Comparison of ENCODE assay signal across 14 cellular contexts in genomic region chr1:208179850-208180416, GRCh38.
DNase-seq lines count a peak whose midpoint lies in the region; ATAC-seq and TF ChIP-seq lines count a peak whose summit lies in the region.
"Had no signal": no experiment of that assay in that cellular context is flagged by ENCODE, and none has a peak within 500 bp of the region (broad histone marks: within the 10 kb centered on the region; RNA-seq: fewer than 3 reads in every experiment).

No MANE protein-coding gene starts in this region.

- 59 to 66% methylated on average over 7 of the region's 7 CpGs for WGBS in heart right ventricle, 2 donors
- 65 to 68% methylated on average over 7 of the region's 7 CpGs for WGBS in upper lobe of left lung, 2 donors

- H3K27me3 ChIP-seq in heart right ventricle (no peaks in the 10 kb centered on the region), right atrium auricular region (no peaks in the 10 kb centered on the region), lower lobe of right lung (ENCODE audit: low read depth) (no peaks in the 10 kb centered on the region), upper lobe of left lung (no peaks in the 10 kb centered on the region)
- H3K27me3 ChIP-seq: foreskin keratinocyte had no signal

- DNase-seq in heart right ventricle: no peak
- DNase-seq in right atrium auricular region (ENCODE audit: low spot score): no peak
- DNase-seq in SK-MEL-5 (ENCODE audit: low read depth, low spot score): peak; percentile 26
- no peak for DNase-seq in lower lobe of right lung
- DNase-seq in upper lobe of left lung: no peak
- DNase-seq in KBM-7: no peak
- DNase-seq in AG20443 (ENCODE audit: low spot score): no peak
- DNase-seq: activated CD4-positive, alpha-beta T cell treated with anti-CD3 and anti-CD28 coated beads, Interleukin-2, amount 50 U/mL, for 1 hour; activated naive CD4-positive, alpha-beta T cell treated with anti-CD3 and anti-CD28 coated beads, Interleukin-2, amount 10 ng/mL, durations not matched to agents 7 days and 5 days; foreskin keratinocyte had no signal

- peaks cover 30 to 93% (median 66%) of the 10 kb centered on the region in 9 donors for H3K4me1 ChIP-seq in heart right ventricle
- H3K4me1 ChIP-seq in right atrium auricular region: peaks cover 0 to 77% of the 10 kb centered on the region in 2 donors
- H3K4me1 ChIP-seq in lower lobe of right lung: peaks cover 67% of the 10 kb centered on the region
- H3K4me1 ChIP-seq in upper lobe of left lung: peaks cover 76 to 80% (median 78%) of the 10 kb centered on the region in 4 donors

- no peaks in the 10 kb centered on the region for H3K36me3 ChIP-seq in heart right ventricle
- H3K36me3 ChIP-seq in right atrium auricular region: no peaks in the 10 kb centered on the region
- peaks cover 4% of the 10 kb centered on the region for H3K36me3 ChIP-seq in lower lobe of right lung
- H3K36me3 ChIP-seq in upper lobe of left lung: no peaks in the 10 kb centered on the region

- intact Hi-C loops in heart right ventricle (cut with DNase I) (loop anchor here in 2 of 10 donors (2.0 to 10.0 kb wide), 2 partner anchors 21 to 55 kb away; no protein-coding TSS in a partner anchor), lower lobe of right lung (cut with DNase I) (no loop called here)

- H3K9me3 ChIP-seq in heart right ventricle: no peaks in the 10 kb centered on the region
- no peaks in the 10 kb centered on the region for H3K9me3 ChIP-seq in right atrium auricular region
- no peaks in the 10 kb centered on the region for H3K9me3 ChIP-seq in lower lobe of right lung
- H3K9me3 ChIP-seq in upper lobe of left lung: no peaks in the 10 kb centered on the region

- ATAC-seq in heart right ventricle (peak in 6 of 8 donors; percentile 4 to 59 (median 40)), lower lobe of right lung (no peak), upper lobe of left lung (ENCODE audit: low FRiP score in 2 of 2) (no peak), GM21515 (IDR thresholded peaks at IDR 0.05; ENCODE audit: unreplicated experiment) (no peak)
- ATAC-seq: foreskin keratinocyte, HCT116, Panc1 had no signal

- TF ChIP-seq EP300 in upper lobe of left lung (IDR thresholded peaks at IDR 0.05): no peak

- TF ChIP-seq CTCF in heart right ventricle (IDR thresholded peaks at IDR 0.05) (no peak), right atrium auricular region (IDR thresholded peaks at IDR 0.05) (no peak), lower lobe of right lung (IDR thresholded peaks at IDR 0.05) (no peak), upper lobe of left lung (IDR thresholded peaks at IDR 0.05) (no peak)

- in situ Hi-C loops in SK-MEL-5 (cut with HindIII; ENCODE audit: low pct_unique_long_range_greater_than_20kb, low sequenced_read_pairs): no loop called here
- in situ Hi-C loops in KBM-7 (cut with MboI; ENCODE audit: low pct_unique_long_range_greater_than_20kb, low sequenced_read_pairs): no loop called here

- TF ChIP-seq POLR2A in upper lobe of left lung (IDR thresholded peaks at IDR 0.05): no peak

- H3K4me3 ChIP-seq in heart right ventricle (no peak overlapping the region), right atrium auricular region (no peak overlapping the region), lower lobe of right lung (no peak overlapping the region), upper lobe of left lung (no peak overlapping the region)
- H3K4me3 ChIP-seq: lung had no signal

- H3K27ac ChIP-seq in heart right ventricle: peak overlapping the region in 8 of 10 donors; percentile 5 to 65 (median 40)
- no peak overlapping the region for H3K27ac ChIP-seq in right atrium auricular region
- H3K27ac ChIP-seq in lower lobe of right lung: peak overlapping the region; percentile 66
- H3K27ac ChIP-seq in upper lobe of left lung: peak overlapping the region; percentile 54 to 75 (median 69)
- H3K27ac ChIP-seq: foreskin keratinocyte had no signal

Comparison
In these comparisons a context has a peak if more than half of its experiments do, and no peak if none do; other contexts are left out.
1. H3K27ac ChIP-seq: peak in heart right ventricle (8 of 10), lower lobe of right lung (single experiment) and upper lobe of left lung (4 of 4); none in right atrium auricular region (0 of 2).
2. ATAC-seq: peak in heart right ventricle (6 of 8); none in lower lobe of right lung (0 of 2), upper lobe of left lung (0 of 2) and GM21515 (single experiment).